Comparison of ENCODE assay signal across 10 cellular contexts in genomic region chr17:333626-334396, GRCh38. TPM values are rescaled to one million over a fixed set of nuclear protein-coding genes. Genes with fewer than 3 reads are reported as not detected.
DNase-seq lines count a peak whose midpoint lies in the region; ATAC-seq lines count a peak whose summit lies in the region.
"Had no signal": no experiment of that assay in that cellular context is flagged by ENCODE, and none has a peak within 500 bp of the region (broad histone marks: within the 10 kb centered on the region; RNA-seq: fewer than 3 reads in every experiment).

No MANE protein-coding gene starts in this region.

- H3K27me3 ChIP-seq in esophagus (ENCODE audit: control insufficient read depth in 1 of 2, insufficient read depth in 2 of 2, low read length in 2 of 2) (no peaks in the 10 kb centered on the region), mucosa of rectum (ENCODE audit: control insufficient read depth in 2 of 2, insufficient read depth in 2 of 2, low read length in 2 of 2) (no peaks in the 10 kb centered on the region), thymus (ENCODE audit: control insufficient read depth, insufficient read depth) (peaks cover 4% of the 10 kb centered on the region)

- H3K4me1 Mint-ChIP-seq in activated CD8-positive, alpha-beta memory T cell treated with anti-CD3 and anti-CD28 coated beads, Interleukin-2, amount 10 ng/mL, durations not matched to agents 7 days and 5 days: peaks cover 4% of the 10 kb centered on the region

- H3K27ac ChIP-seq in esophagus (ENCODE audit: low read depth in 2 of 2, low read length in 1 of 2) (peak overlapping the region; percentile 43 to 63), mucosa of rectum (ENCODE audit: low read depth in 2 of 2, low read length in 2 of 2) (peak overlapping the region; percentile 2 to 49), thymus (ENCODE audit: low read depth) (peak overlapping the region; percentile 2)

- no peaks in the 10 kb centered on the region for H3K36me3 Mint-ChIP-seq in activated CD8-positive, alpha-beta memory T cell treated with anti-CD3 and anti-CD28 coated beads, Interleukin-2, amount 10 ng/mL, durations not matched to agents 7 days and 5 days

- H3K9me3 Mint-ChIP-seq in activated CD8-positive, alpha-beta memory T cell treated with anti-CD3 and anti-CD28 coated beads, Interleukin-2, amount 10 ng/mL, durations not matched to agents 7 days and 5 days (ENCODE audit: low read depth): no peaks in the 10 kb centered on the region

- H3K4me3 Mint-ChIP-seq in activated CD8-positive, alpha-beta memory T cell treated with anti-CD3 and anti-CD28 coated beads, Interleukin-2, amount 10 ng/mL, durations not matched to agents 7 days and 5 days: no peak overlapping the region

- DNase-seq in NCI-H2227 (lab: John Stamatoyannopoulos, UW; ENCODE audit: unreplicated experiment): peak; percentile 40
- DNase-seq in NCI-H2227 treated with DMSO at 0.1 percent for 48 hours (lab: John Stamatoyannopoulos, UW): no peak
- DNase-seq in activated CD8-positive, alpha-beta memory T cell treated with anti-CD3 and anti-CD28 coated beads, Interleukin-2, amount 10 ng/mL, durations not matched to agents 7 days and 5 days: no peak
- DNase-seq: activated gamma-delta T cell, NCI-H2081 treated with DMSO at 0.1 percent for 48 hours had no signal

- H3K27ac Mint-ChIP-seq in activated CD8-positive, alpha-beta memory T cell treated with anti-CD3 and anti-CD28 coated beads, Interleukin-2, amount 10 ng/mL, durations not matched to agents 7 days and 5 days: no peak overlapping the region

- H3K4me3 ChIP-seq in esophagus (ENCODE audit: low read depth in 1 of 2, low read length in 2 of 2) (no peak overlapping the region), mucosa of rectum (ENCODE audit: low read length in 2 of 2) (peak overlapping the region; percentile 5 to 13), thymus (ENCODE audit: low read length) (no peak overlapping the region)

- H3K4me1 ChIP-seq in esophagus (ENCODE audit: control insufficient read depth in 2 of 2, insufficient read depth in 2 of 2, low read length in 1 of 2) (peaks cover 0 to 26% of the 10 kb centered on the region in 2 donors), mucosa of rectum (ENCODE audit: control insufficient read depth in 2 of 2, insufficient read depth in 2 of 2, low read length in 2 of 2) (peaks cover 5 to 11% of the 10 kb centered on the region in 2 donors), thymus (ENCODE audit: control insufficient read depth, insufficient read depth, low read length) (no peaks in the 10 kb centered on the region)

- ATAC-seq in HG02884 (IDR thresholded peaks at IDR 0.05; ENCODE audit: unreplicated experiment) (no peak), HG02798 (IDR thresholded peaks at IDR 0.05; ENCODE audit: poor library complexity, unreplicated experiment) (no peak)
- ATAC-seq in activated CD8-positive, alpha-beta memory T cell treated with anti-CD3 and anti-CD28 coated beads, Interleukin-2, amount 10 ng/mL, durations not matched to agents 7 days and 5 days: no peak

- CTCF ChIA-PET in activated CD8-positive, alpha-beta memory T cell treated with anti-CD3 and anti-CD28 coated beads, Interleukin-2, amount 10 ng/mL, durations not matched to agents 7 days and 5 days (lab: Charles Lee): no interaction called here

- H3K36me3 ChIP-seq in esophagus (ENCODE audit: control insufficient read depth in 2 of 2, insufficient read depth in 2 of 2, low read length in 1 of 2) (no peaks in the 10 kb centered on the region), mucosa of rectum (ENCODE audit: control insufficient read depth in 2 of 2, insufficient read depth in 2 of 2, low read length in 2 of 2) (no peaks in the 10 kb centered on the region), thymus (ENCODE audit: control insufficient read depth, insufficient read depth) (no peaks in the 10 kb centered on the region)

- H3K27me3 Mint-ChIP-seq in activated CD8-positive, alpha-beta memory T cell treated with anti-CD3 and anti-CD28 coated beads, Interleukin-2, amount 10 ng/mL, durations not matched to agents 7 days and 5 days: peaks cover 46% of the 10 kb centered on the region

- no peak overlapping the region for H3K9ac ChIP-seq in mucosa of rectum (ENCODE audit: low read depth in 1 of 2, low read length in 2 of 2)

- no peaks in the 10 kb centered on the region for H3K9me3 ChIP-seq in esophagus (ENCODE audit: control insufficient read depth in 2 of 2, insufficient read depth in 1 of 2, low read depth in 1 of 2, low read length in 1 of 2)
- no peaks in the 10 kb centered on the region for H3K9me3 ChIP-seq in mucosa of rectum (ENCODE audit: control insufficient read depth in 2 of 2, low read length in 2 of 2)
- no peaks in the 10 kb centered on the region for H3K9me3 ChIP-seq in thymus (ENCODE audit: control insufficient read depth)

- WGBS in esophagus, 2 donors: 46 to 47% methylated on average over 23 of the region's 23 CpGs
- WGBS in thymus: 51% methylated on average over 23 of the region's 23 CpGs

RNA-seq across cellular contexts. Expression of gene RPH3AL, which starts 18.8 kb away (rescaled TPM):
- polyA plus RNA-seq in esophagus (1 to 10 TPM; 3.2 to 6.1 TPM), thymus (3.2 TPM)
- total RNA-seq in activated CD8-positive, alpha-beta memory T cell treated with anti-CD3 and anti-CD28 coated beads, Interleukin-2, amount 10 ng/mL, durations not matched to agents 7 days and 5 days: 1 to 10 TPM; 1.2 to 2.9 TPM

Comparison
In these comparisons a context has a peak if more than half of its experiments do, and no peak if none do; other contexts are left out.
1. H3K27ac ChIP-seq: peak in every context shown above with its lines; median percentile 53 in esophagus; 26 in mucosa of rectum; 2 in thymus.
2. H3K4me3 ChIP-seq: peak in mucosa of rectum (2 of 2); none in esophagus (0 of 2) and thymus (single experiment).